Comparison of ENCODE assay signal across 1 cellular context in genomic region chr3:174858353-174858752, GRCh38.
TF ChIP-seq lines count a peak whose summit lies in the region.

No MANE protein-coding gene starts in this region.

TF ChIP-seq in HCT116, 20 proteins besides CTCF, POLR2A, EP300 and RAD21 (continued from another document):
- TF ChIP-seq ZBTB33 (IDR thresholded peaks at IDR 0.05; ENCODE audit: extremely low read depth, insufficient replicate concordance, low read length) (no peak), SIN3A (IDR thresholded peaks at IDR 0.05; ENCODE audit: low read depth) (no peak), EZH2 (IDR thresholded peaks at IDR 0.05) (no peak), SP1 (IDR thresholded peaks at IDR 0.05; ENCODE audit: low read depth) (no peak), EZH2phosphoT487 (IDR thresholded peaks at IDR 0.05; ENCODE audit: borderline replicate concordance) (no peak), ZNF274 (IDR thresholded peaks at IDR 0.05; ENCODE audit: low read depth, low read length) (no peak), POLR2AphosphoS5 (IDR thresholded peaks at IDR 0.05; ENCODE audit: low read depth, low read length) (no peak), JUND (IDR thresholded peaks at IDR 0.05) (no peak), EGR1 (IDR thresholded peaks at IDR 0.05; ENCODE audit: low read depth) (no peak)
- TF ChIP-seq, protein P1, sequence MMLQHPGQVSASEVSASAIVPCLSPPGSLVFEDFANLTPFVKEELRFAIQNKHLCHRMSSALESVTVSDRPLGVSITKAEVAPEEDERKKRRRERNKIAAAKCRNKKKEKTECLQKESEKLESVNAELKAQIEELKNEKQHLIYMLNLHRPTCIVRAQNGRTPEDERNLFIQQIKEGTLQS (IDR thresholded peaks at IDR 0.05) = no peak
